Comparison of ENCODE assay signal across 27 cellular contexts in the genomic region with DNA sequence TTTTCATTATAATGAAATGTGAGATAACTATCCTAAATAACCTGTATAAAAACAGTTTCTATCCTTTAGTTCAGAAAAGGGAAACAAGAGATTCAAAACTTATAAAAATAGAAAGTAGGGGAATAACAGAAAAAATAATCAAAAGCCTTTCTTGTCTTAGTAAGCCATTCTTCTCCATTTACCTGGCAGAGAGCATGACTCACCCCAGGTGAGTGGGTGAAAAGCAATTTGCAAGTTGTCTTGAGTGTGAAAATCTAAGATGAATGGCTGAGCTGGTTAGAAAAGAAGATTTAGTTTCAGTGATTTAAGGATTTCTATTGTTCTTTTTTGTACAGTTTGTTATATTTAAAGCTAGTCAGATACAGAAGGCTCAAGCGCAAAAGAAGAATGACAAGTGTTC.
DNase-seq lines count a peak whose midpoint lies in the region; ATAC-seq and TF ChIP-seq lines count a peak whose summit lies in the region.
"Had no signal": no experiment of that assay in that cellular context is flagged by ENCODE, and none has a peak within 500 bp of the region (broad histone marks: within the 10 kb centered on the region; RNA-seq: fewer than 3 reads in every experiment).

No MANE protein-coding gene starts in this region.

- no peak overlapping the region for H3K4me3 ChIP-seq in HCT116 (replicated peaks in 1 of 2; ENCODE audit: low read depth in 1 of 2, low read length in 2 of 2)
- H3K4me3 ChIP-seq in epithelial cell of esophagus (ENCODE audit: low read length) = no peak overlapping the region
- H3K4me3 ChIP-seq: A549; BLaER1 treated with 17β-estradiol and CSF1 and Interleukin-3, amounts not matched to agents 10 nM and 100 nM; GM23338; HAP-1; PC-9 had no signal

- no peaks in the 10 kb centered on the region for H3K36me3 ChIP-seq in HCT116 (ENCODE audit: control insufficient read depth in 1 of 2, insufficient read depth in 2 of 2, low read length in 2 of 2)
- H3K36me3 ChIP-seq: BLaER1 treated with 17β-estradiol and CSF1 and Interleukin-3, amounts not matched to agents 10 nM and 100 nM; HAP-1 had no signal

- CTCF ChIA-PET in HCT116 (lab: Charles Lee) = no interaction called here

- H4K20me1 ChIP-seq in HCT116 (ENCODE audit: insufficient read depth) = no peaks in the 10 kb centered on the region
- H4K20me1 ChIP-seq: BLaER1 treated with 17β-estradiol and CSF1 and Interleukin-3, amounts not matched to agents 10 nM and 100 nM had no signal

- no peak for TF ChIP-seq RAD21 in HCT116 (IDR thresholded peaks at IDR 0.05; ENCODE audit: low read depth)

- DNase-seq in HCT116 (ENCODE audit: low read depth, low spot score) (peak; percentile 18), LoVo (ENCODE audit: low spot score) (peak; percentile 4), epithelial cell of esophagus (ENCODE audit: low read depth) (peak; percentile 85), kidney tubule cell (ENCODE audit: low spot score) (peak; percentile 50), DMS79 treated with DMSO at 0.1 percent for 48 hours (lab: John Stamatoyannopoulos, UW) (no peak)
- no peak for DNase-seq in stimulated activated CD4-positive, alpha-beta T cell treated with anti-CD3 and anti-CD28 coated beads, Interleukin-4, amount 100 ng/mL, for 1 hour
- DNase-seq: AML-193; CD4-positive, alpha-beta T cell; COR-L47; DMS53; Karpas-422; NCI-H1105 treated with DMSO at 0.1 percent for 48 hours; NCI-H146; NCI-H1930; NCI-H2107; NCI-H446 treated with DMSO at 0.1 percent for 48 hours; NCI-H526 treated with DMSO at 0.1 percent for 48 hours; PC-9; RPMI8226; SHP77 treated with DMSO at 0.1 percent for 48 hours had no signal

- H2AFZ ChIP-seq in HCT116 (ENCODE audit: low read depth, low read length, poor library complexity, severe bottlenecking) = no peak overlapping the region
- H2AFZ ChIP-seq: GM23338, PC-9 had no signal

- no TSS peak for BruUV-seq in HCT116 (replicated peaks; lab: Mats Ljungman, UMichigan)

- no peaks in the 10 kb centered on the region for H3K27me3 ChIP-seq in HCT116 (ENCODE audit: insufficient read depth, low read length)
- H3K27me3 ChIP-seq: BLaER1 treated with 17β-estradiol and CSF1 and Interleukin-3, amounts not matched to agents 10 nM and 100 nM had no signal

- no peak overlapping the region for H3K9ac ChIP-seq in HCT116 (ENCODE audit: low read length)
- H3K9ac ChIP-seq: BLaER1 treated with 17β-estradiol and CSF1 and Interleukin-3, amounts not matched to agents 10 nM and 100 nM had no signal

- POLR2A ChIA-PET in HCT116 (lab: Charles Lee) = no interaction called here

- no peak for TF ChIP-seq CTCF in HCT116 (IDR thresholded peaks at IDR 0.05 in 2 of 3, conservative IDR thresholded peaks at IDR 0.05 in 1 of 3; ENCODE audit: borderline replicate concordance in 1 of 3, insufficient read depth in 1 of 3, low read depth in 2 of 3, low read length in 2 of 3)
- TF ChIP-seq CTCF in epithelial cell of esophagus (IDR thresholded peaks at IDR 0.05; ENCODE audit: insufficient read depth, low read depth, low read length, missing control alignments) = no peak

- ATAC-seq in HCT116 (no peak), HG03095 (IDR thresholded peaks at IDR 0.05; ENCODE audit: unreplicated experiment) (no peak)
- ATAC-seq: A549, GM23338, HepG2 had no signal

- H3K27ac ChIP-seq in HCT116 (ENCODE audit: low read depth, low read length) = no peak overlapping the region
- H3K27ac ChIP-seq: A549; BLaER1 treated with 17β-estradiol and CSF1 and Interleukin-3, amounts not matched to agents 10 nM and 100 nM; HL-60; PC-9 had no signal

- H3K9me3 ChIP-seq in HCT116 (ENCODE audit: control insufficient read depth in 1 of 2, insufficient read depth in 1 of 2, low read depth in 1 of 2, low read length in 2 of 2) = no peaks in the 10 kb centered on the region
- H3K9me3 ChIP-seq: A549, HAP-1 had no signal

- peak overlapping the region; percentile 35 for H3K4me2 ChIP-seq in HCT116 (ENCODE audit: low read length)
- H3K4me2 ChIP-seq: A549; BLaER1 treated with 17β-estradiol and CSF1 and Interleukin-3, amounts not matched to agents 10 nM and 100 nM; GM23338; PC-9 had no signal

- TF ChIP-seq POLR2A in HCT116 (IDR thresholded peaks at IDR 0.05; ENCODE audit: borderline replicate concordance, extremely low read depth, insufficient read depth, insufficient read length) = no peak

- no peaks in the 10 kb centered on the region for H3K9me2 ChIP-seq in HCT116 (ENCODE audit: insufficient read depth)

- H3K4me1 ChIP-seq in HCT116 (ENCODE audit: control insufficient read depth in 1 of 2, insufficient read depth in 2 of 2, low read length in 2 of 2) = peaks cover 0 to 13% of the 10 kb centered on the region in 2 experiments; a peak in 3 of 4 replicates
- H3K4me1 ChIP-seq: A549, HAP-1 had no signal

- RAD21 ChIA-PET in HCT116 (lab: Charles Lee; ENCODE audit: low non-redundant PET in 1 of 2, low total read pairs in 2 of 2, uncharacterized antibody in 2 of 2, unreplicated experiment in 2 of 2) = no interaction called here

- no peaks in the 10 kb centered on the region for H3K79me2 ChIP-seq in HCT116 (ENCODE audit: insufficient read depth, low read length)

- intact Hi-C loops in HCT116 (cut with micrococcal nuclease) = no loop called here

TF ChIP-seq in HCT116, 20 proteins besides CTCF, POLR2A, EP300 and RAD21:
- TF ChIP-seq, protein P1, sequence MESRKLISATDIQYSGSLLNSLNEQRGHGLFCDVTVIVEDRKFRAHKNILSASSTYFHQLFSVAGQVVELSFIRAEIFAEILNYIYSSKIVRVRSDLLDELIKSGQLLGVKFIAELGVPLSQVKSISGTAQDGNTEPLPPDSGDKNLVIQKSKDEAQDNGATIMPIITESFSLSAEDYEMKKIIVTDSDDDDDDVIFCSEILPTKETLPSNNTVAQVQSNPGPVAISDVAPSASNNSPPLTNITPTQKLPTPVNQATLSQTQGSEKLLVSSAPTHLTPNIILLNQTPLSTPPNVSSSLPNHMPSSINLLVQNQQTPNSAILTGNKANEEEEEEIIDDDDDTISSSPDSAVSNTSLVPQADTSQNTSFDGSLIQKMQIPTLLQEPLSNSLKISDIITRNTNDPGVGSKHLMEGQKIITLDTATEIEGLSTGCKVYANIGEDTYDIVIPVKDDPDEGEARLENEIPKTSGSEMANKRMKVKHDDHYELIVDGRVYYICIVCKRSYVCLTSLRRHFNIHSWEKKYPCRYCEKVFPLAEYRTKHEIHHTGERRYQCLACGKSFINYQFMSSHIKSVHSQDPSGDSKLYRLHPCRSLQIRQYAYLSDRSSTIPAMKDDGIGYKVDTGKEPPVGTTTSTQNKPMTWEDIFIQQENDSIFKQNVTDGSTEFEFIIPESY (IDR thresholded peaks at IDR 0.05; ENCODE audit: extremely low read depth, insufficient replicate concordance, low read length) = no peak
- TF ChIP-seq ELF1 (IDR thresholded peaks at IDR 0.05; ENCODE audit: borderline replicate concordance, low read depth) (no peak), FOSL1 (IDR thresholded peaks at IDR 0.05; ENCODE audit: low read depth) (peak; percentile 68), YY1 (IDR thresholded peaks at IDR 0.05; ENCODE audit: extremely low read depth, insufficient replicate concordance, low read depth, low read length) (no peak), EZH2phosphoT487 (IDR thresholded peaks at IDR 0.05; ENCODE audit: borderline replicate concordance) (no peak), EGR1 (IDR thresholded peaks at IDR 0.05; ENCODE audit: low read depth) (peak; percentile 58; the same call in 1 of the 2 replicates), JUND (IDR thresholded peaks at IDR 0.05) (peak; percentile 57), ZNF274 (IDR thresholded peaks at IDR 0.05; ENCODE audit: low read depth, low read length) (no peak), ZFX (IDR thresholded peaks at IDR 0.05) (no peak), EZH2 (IDR thresholded peaks at IDR 0.05) (no peak)
- TF ChIP-seq, protein P2, sequence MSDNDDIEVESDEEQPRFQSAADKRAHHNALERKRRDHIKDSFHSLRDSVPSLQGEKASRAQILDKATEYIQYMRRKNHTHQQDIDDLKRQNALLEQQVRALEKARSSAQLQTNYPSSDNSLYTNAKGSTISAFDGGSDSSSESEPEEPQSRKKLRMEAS (IDR thresholded peaks at IDR 0.05) = no peak
- TF ChIP-seq, protein P3, sequence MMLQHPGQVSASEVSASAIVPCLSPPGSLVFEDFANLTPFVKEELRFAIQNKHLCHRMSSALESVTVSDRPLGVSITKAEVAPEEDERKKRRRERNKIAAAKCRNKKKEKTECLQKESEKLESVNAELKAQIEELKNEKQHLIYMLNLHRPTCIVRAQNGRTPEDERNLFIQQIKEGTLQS (IDR thresholded peaks at IDR 0.05) = no peak

Comparison
In these comparisons a context has a peak if more than half of its experiments do, and no peak if none do; other contexts are left out.
1. DNase-seq: peak in HCT116 (single experiment), LoVo (single experiment), epithelial cell of esophagus (single experiment) and kidney tubule cell (single experiment); none in DMS79 treated with DMSO at 0.1 percent for 48 hours (single experiment) and stimulated activated CD4-positive, alpha-beta T cell treated with anti-CD3 and anti-CD28 coated beads, Interleukin-4, amount 100 ng/mL, for 1 hour (single experiment).